24 cellular contexts compared by ENCODE assay signal in genomic region chr20:5663396-5663795, GRCh38. TPM values are rescaled to one million over a fixed set of nuclear protein-coding genes. Genes with fewer than 3 reads are reported as not detected.
A peak's percentile ranks its signal among the peaks of the same experiment; 100 is the strongest.
DNase-seq lines count a peak whose midpoint lies in the region; ATAC-seq, FAIRE-seq and TF ChIP-seq lines count a peak whose summit lies in the region.
"Had no signal": no experiment of that assay in that cellular context is flagged by ENCODE, and none has a peak within 500 bp of the region (broad histone marks: within the 10 kb centered on the region; RNA-seq: fewer than 3 reads in every experiment).

No MANE protein-coding gene starts in this region.

- H3K27ac ChIP-seq in SU-DHL-6 (ENCODE audit: low read depth, low read length) = peak overlapping the region; percentile 94
- H3K27ac ChIP-seq: RWPE1 had no signal

- peak overlapping the region; percentile 51 for H3K9ac ChIP-seq in SU-DHL-6 (ENCODE audit: low read length)

- H3K4me1 Mint-ChIP-seq in nephron = peaks cover 24% of the 10 kb centered on the region
- H3K4me1 Mint-ChIP-seq in stimulated activated effector memory CD8-positive, alpha-beta T cell treated with anti-CD3 and anti-CD28 coated beads, Interleukin-12 subunit alpha, Interleukin-12 subunit beta, amount 100 ng/mL, for 72 hours = peaks cover 5% of the 10 kb centered on the region

- no peaks in the 10 kb centered on the region for H3K36me3 Mint-ChIP-seq in nephron (ENCODE audit: low read depth)
- no peaks in the 10 kb centered on the region for H3K36me3 Mint-ChIP-seq in stimulated activated effector memory CD8-positive, alpha-beta T cell treated with anti-CD3 and anti-CD28 coated beads, Interleukin-12 subunit alpha, Interleukin-12 subunit beta, amount 100 ng/mL, for 72 hours
- H3K36me3 Mint-ChIP-seq: CD4-positive, CD25-positive, alpha-beta regulatory T cell had no signal

- DNase-seq in NCI-H2196 (lab: John Stamatoyannopoulos, UW; ENCODE audit: unreplicated experiment) (peak; percentile 18), NCI-H2196 treated with DMSO at 0.1 percent for 48 hours (lab: John Stamatoyannopoulos, UW; ENCODE audit: unreplicated experiment) (no peak), GM19239 (ENCODE audit: insufficient read length, low spot score) (no peak), omental fat pad (ENCODE audit: low spot score) (no peak)
- no peak for DNase-seq in stimulated activated effector memory CD8-positive, alpha-beta T cell treated with anti-CD3 and anti-CD28 coated beads, Interleukin-12 subunit alpha, Interleukin-12 subunit beta, amount 100 ng/mL, for 72 hours (ENCODE audit: low spot score in 2 of 2)
- no peak for DNase-seq in activated naive CD4-positive, alpha-beta T cell (lab: John Stamatoyannopoulos, UW)
- DNase-seq: CD4-positive, CD25-positive, alpha-beta regulatory T cell; DMS153; GOT3; HCEC 1CT; Karpas-422; NCI-H1092 treated with DMSO at 0.1 percent for 48 hours; NCI-H1436; NCI-H187; NCI-H2227 treated with DMSO at 0.1 percent for 48 hours; NCI-H524; NCI-H82; SHP77 treated with DMSO at 0.1 percent for 48 hours had no signal

- peak; percentile 44 for FAIRE-seq in GM19239 (lab: Jason Lieb, UNC)
- FAIRE-seq: G401.6 had no signal

- no peaks in the 10 kb centered on the region for H3K27me3 Mint-ChIP-seq in nephron (ENCODE audit: low read depth)
- H3K27me3 Mint-ChIP-seq: CD4-positive, CD25-positive, alpha-beta regulatory T cell had no signal

- H3K9me3 ChIP-seq in SU-DHL-6 (ENCODE audit: insufficient read depth, low read length) = no peaks in the 10 kb centered on the region

- no peaks in the 10 kb centered on the region for H3K9me3 Mint-ChIP-seq in nephron
- no peaks in the 10 kb centered on the region for H3K9me3 Mint-ChIP-seq in stimulated activated effector memory CD8-positive, alpha-beta T cell treated with anti-CD3 and anti-CD28 coated beads, Interleukin-12 subunit alpha, Interleukin-12 subunit beta, amount 100 ng/mL, for 72 hours
- H3K9me3 Mint-ChIP-seq: CD4-positive, CD25-positive, alpha-beta regulatory T cell had no signal

- H4K20me1 ChIP-seq in SU-DHL-6 (ENCODE audit: low read depth, low read length) = no peaks in the 10 kb centered on the region
- H4K20me1 ChIP-seq: BLaER1 had no signal

- H3K4me2 ChIP-seq in SU-DHL-6 (ENCODE audit: low read depth, low read length, poor library complexity, severe bottlenecking) = peak overlapping the region; percentile 56

- H3K9me2 ChIP-seq in SU-DHL-6 (replicated peaks; ENCODE audit: insufficient read depth, low read length) = no peaks in the 10 kb centered on the region

- H3K27ac Mint-ChIP-seq in nephron = peak overlapping the region in 2 of 3 experiments; percentile 32 to 56
- H3K27ac Mint-ChIP-seq in stimulated activated effector memory CD8-positive, alpha-beta T cell treated with anti-CD3 and anti-CD28 coated beads, Interleukin-12 subunit alpha, Interleukin-12 subunit beta, amount 100 ng/mL, for 72 hours = no peak overlapping the region

- H2AFZ ChIP-seq in SU-DHL-6 (ENCODE audit: low read depth, low read length, severe bottlenecking) = no peak overlapping the region

- no peaks in the 10 kb centered on the region for H3K27me3 ChIP-seq in SU-DHL-6 (ENCODE audit: low read length)
- H3K27me3 ChIP-seq: BLaER1 had no signal

- H3F3A ChIP-seq in SU-DHL-6 (ENCODE audit: insufficient read depth) = peaks cover 73% of the 10 kb centered on the region

- no peak for ATAC-seq in stimulated activated effector memory CD8-positive, alpha-beta T cell treated with anti-CD3 and anti-CD28 coated beads, Interleukin-12 subunit alpha, Interleukin-12 subunit beta, amount 100 ng/mL, for 72 hours
- ATAC-seq in omental fat pad (ENCODE audit: low FRiP score) = no peak
- ATAC-seq: Panc1 had no signal

- TF ChIP-seq CTCF in SU-DHL-6 (IDR thresholded peaks at IDR 0.05; ENCODE audit: insufficient read depth, low read length, poor library complexity, severe bottlenecking) (no peak), nephron (IDR thresholded peaks at IDR 0.05; ENCODE audit: unreplicated experiment in 3 of 3) (no peak), omental fat pad (IDR thresholded peaks at IDR 0.05) (no peak)

- H3K4me3 ChIP-seq in SU-DHL-6 (ENCODE audit: insufficient read depth, low read length, poor library complexity, severe bottlenecking) = no peak overlapping the region
- H3K4me3 ChIP-seq: BLaER1 had no signal

- no peaks in the 10 kb centered on the region for H3K36me3 ChIP-seq in SU-DHL-6 (ENCODE audit: low read length)
- H3K36me3 ChIP-seq: BLaER1 had no signal

- no peaks in the 10 kb centered on the region for H3K79me2 ChIP-seq in SU-DHL-6 (ENCODE audit: insufficient read depth, low read length)

- no peak overlapping the region for H3K4me3 Mint-ChIP-seq in nephron
- H3K4me3 Mint-ChIP-seq in stimulated activated effector memory CD8-positive, alpha-beta T cell treated with anti-CD3 and anti-CD28 coated beads, Interleukin-12 subunit alpha, Interleukin-12 subunit beta, amount 100 ng/mL, for 72 hours = no peak overlapping the region
- H3K4me3 Mint-ChIP-seq: CD4-positive, CD25-positive, alpha-beta regulatory T cell had no signal

RNA-seq across cellular contexts. Expression of gene GPCPD1, which starts 52.6 kb away (rescaled TPM):
- 10 to 100 TPM; 22.2 to 51.2 (median 30.6) TPM for total RNA-seq in omental fat pad
